In genomic region chr16:27754788-27755690, GRCh38 we compare ENCODE assay signal across 12 cellular contexts.
DNase-seq lines count a peak whose midpoint lies in the region; ATAC-seq and TF ChIP-seq lines count a peak whose summit lies in the region.
"Had no signal": no experiment of that assay in that cellular context is flagged by ENCODE, and none has a peak within 500 bp of the region (broad histone marks: within the 10 kb centered on the region; RNA-seq: fewer than 3 reads in every experiment).

No MANE protein-coding gene starts in this region.

- ATAC-seq in sciatic nerve (peak; percentile 84), HG03097 (IDR thresholded peaks at IDR 0.05; ENCODE audit: low FRiP score, unreplicated experiment) (no peak)

- in situ Hi-C loops in GM13977 (cut with MboI; ENCODE audit: low pct_unique_long_range_greater_than_20kb, low sequenced_read_pairs, unreplicated experiment), result no loop called here

- POLR2A ChIA-PET in activated CD4-positive, alpha-beta T cell treated with anti-CD3 and anti-CD28 coated beads, Interleukin-2, amount 10 ng/mL, durations not matched to agents 7 days and 5 days (lab: Charles Lee), result no interaction called here

- H3K4me3 Mint-ChIP-seq in activated CD4-positive, alpha-beta T cell treated with anti-CD3 and anti-CD28 coated beads, Interleukin-2, amount 10 ng/mL, durations not matched to agents 7 days and 5 days, result no peak overlapping the region
- H3K4me3 Mint-ChIP-seq in activated T-cell treated with anti-CD3 and anti-CD28 coated beads, Interleukin-2, amount 50 U/mL, for 24 hours, result no peak overlapping the region

- peaks cover 3% of the 10 kb centered on the region for H3K4me1 Mint-ChIP-seq in activated CD4-positive, alpha-beta T cell treated with anti-CD3 and anti-CD28 coated beads, Interleukin-2, amount 10 ng/mL, durations not matched to agents 7 days and 5 days
- no peaks in the 10 kb centered on the region for H3K4me1 Mint-ChIP-seq in activated T-cell treated with anti-CD3 and anti-CD28 coated beads, Interleukin-2, amount 50 U/mL, for 24 hours (ENCODE audit: low read depth)

- no peaks in the 10 kb centered on the region for H3K36me3 Mint-ChIP-seq in activated CD4-positive, alpha-beta T cell treated with anti-CD3 and anti-CD28 coated beads, Interleukin-2, amount 10 ng/mL, durations not matched to agents 7 days and 5 days (ENCODE audit: low read depth)
- H3K36me3 Mint-ChIP-seq in activated T-cell treated with anti-CD3 and anti-CD28 coated beads, Interleukin-2, amount 50 U/mL, for 24 hours (ENCODE audit: low read depth), result peaks cover 24% of the 10 kb centered on the region

- H3K27ac Mint-ChIP-seq in activated CD4-positive, alpha-beta T cell treated with anti-CD3 and anti-CD28 coated beads, Interleukin-2, amount 10 ng/mL, durations not matched to agents 7 days and 5 days, result peak overlapping the region; percentile 63
- no peak overlapping the region for H3K27ac Mint-ChIP-seq in activated T-cell treated with anti-CD3 and anti-CD28 coated beads, Interleukin-2, amount 50 U/mL, for 24 hours
- H3K27ac Mint-ChIP-seq: IgD-negative memory B cell had no signal

- no peak for TF ChIP-seq CTCF in GM13977 (IDR thresholded peaks at IDR 0.05; ENCODE audit: extremely low read depth, insufficient read depth, missing control alignments)

- H3K27me3 Mint-ChIP-seq in activated CD4-positive, alpha-beta T cell treated with anti-CD3 and anti-CD28 coated beads, Interleukin-2, amount 10 ng/mL, durations not matched to agents 7 days and 5 days, result no peaks in the 10 kb centered on the region
- no peaks in the 10 kb centered on the region for H3K27me3 Mint-ChIP-seq in activated T-cell treated with anti-CD3 and anti-CD28 coated beads, Interleukin-2, amount 50 U/mL, for 24 hours
- H3K27me3 Mint-ChIP-seq: IgD-negative memory B cell had no signal

- CTCF ChIA-PET in activated CD4-positive, alpha-beta T cell treated with anti-CD3 and anti-CD28 coated beads, Interleukin-2, amount 10 ng/mL, durations not matched to agents 7 days and 5 days (lab: Charles Lee), result no interaction called here

- no peaks in the 10 kb centered on the region for H3K9me3 Mint-ChIP-seq in activated CD4-positive, alpha-beta T cell treated with anti-CD3 and anti-CD28 coated beads, Interleukin-2, amount 10 ng/mL, durations not matched to agents 7 days and 5 days
- H3K9me3 Mint-ChIP-seq in activated T-cell treated with anti-CD3 and anti-CD28 coated beads, Interleukin-2, amount 50 U/mL, for 24 hours, result no peaks in the 10 kb centered on the region
- H3K9me3 Mint-ChIP-seq: IgD-negative memory B cell had no signal

- no peak for DNase-seq in activated CD4-positive, alpha-beta T cell treated with anti-CD3 and anti-CD28 coated beads, Interleukin-2, amount 10 ng/mL, durations not matched to agents 7 days and 5 days
- DNase-seq in activated CD4-positive, alpha-beta T cell treated with anti-CD3 and anti-CD28 coated beads for 1 hour, result no peak
- DNase-seq in NCI-H2171 (lab: John Stamatoyannopoulos, UW) (peak; percentile 14), foreskin melanocyte (peak; percentile 73), sciatic nerve (ENCODE audit: low spot score) (no peak), GM13977 (ENCODE audit: low spot score) (no peak)
- DNase-seq in activated T-cell treated with anti-CD3 and anti-CD28 coated beads, Interleukin-2, amount 50 U/mL, for 24 hours, result no peak
- DNase-seq: C1 segment of cervical spinal cord, NCI-H526 treated with DMSO at 0.1 percent for 48 hours, RPMI8226 had no signal

- intact Hi-C loops in sciatic nerve (cut with DNase I), result no loop called here

Comparison
In these comparisons a context has a peak if more than half of its experiments do, and no peak if none do; other contexts are left out.
1. DNase-seq: peak in NCI-H2171 (single experiment) and foreskin melanocyte (single experiment); none in activated CD4-positive, alpha-beta T cell treated with anti-CD3 and anti-CD28 coated beads, Interleukin-2, amount 10 ng/mL, durations not matched to agents 7 days and 5 days (single experiment), activated CD4-positive, alpha-beta T cell treated with anti-CD3 and anti-CD28 coated beads for 1 hour (single experiment), sciatic nerve (single experiment), GM13977 (single experiment) and activated T-cell treated with anti-CD3 and anti-CD28 coated beads, Interleukin-2, amount 50 U/mL, for 24 hours (single experiment).